Comparison of ENCODE assay signal across 8 cellular contexts in the genomic region with DNA sequence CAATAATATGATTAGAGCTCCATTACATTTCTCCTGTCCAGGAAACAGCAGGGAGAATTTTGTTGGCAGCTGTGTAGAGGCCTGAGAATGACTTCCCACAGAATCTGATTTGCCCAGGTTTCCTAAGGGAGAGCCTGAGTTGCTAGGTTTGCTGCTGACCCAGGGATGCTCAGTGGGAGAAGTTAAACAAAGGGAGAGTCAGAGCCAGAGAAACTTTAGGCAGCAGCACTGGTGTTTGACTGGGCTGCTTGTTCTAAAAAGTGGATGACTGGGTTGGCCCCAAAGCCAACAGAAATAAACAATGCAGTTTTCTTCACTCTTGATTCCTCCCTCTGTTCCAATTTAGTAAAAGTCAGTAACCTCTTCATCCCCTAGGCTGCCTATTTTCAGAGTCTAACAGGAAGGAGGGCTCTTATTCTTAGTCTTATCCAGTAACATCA.
DNase-seq lines count a peak whose midpoint lies in the region; ATAC-seq, FAIRE-seq and TF ChIP-seq lines count a peak whose summit lies in the region.
"Not testable (repeated sequence)": the region's sequence is repeated elsewhere in the genome, so short reads cannot be mapped to it uniquely, and the experiment has no call there.

No MANE protein-coding gene starts in this region.

- not testable (repeated sequence) for H3K18ac ChIP-seq in IMR-90 (ENCODE audit: low read depth, low read length)

- not testable (repeated sequence) for H4K91ac ChIP-seq in IMR-90 (ENCODE audit: insufficient read depth, low read depth, low read length)

- H3K4ac ChIP-seq in IMR-90 (ENCODE audit: low read depth, low read length), result not testable (repeated sequence)

- CTCF ChIA-PET in IMR-90 (lab: Yijun Ruan, JAX), result not testable (repeated sequence)

- dilution Hi-C loops in IMR-90 (cut with HindIII; ENCODE audit: low sequenced_read_pairs, unreplicated experiment), result not testable (repeated sequence)

- H4K5ac ChIP-seq in IMR-90 (ENCODE audit: low read depth, low read length), result not testable (repeated sequence)

- not testable (repeated sequence) for H2BK120ac ChIP-seq in IMR-90 (ENCODE audit: low read depth, low read length)

- H3K56ac ChIP-seq in IMR-90 (ENCODE audit: extremely low read depth, insufficient read depth, low read length), result not testable (repeated sequence)

- not testable (repeated sequence) for H3K4me3 ChIP-seq in IMR-90 (ENCODE audit: insufficient read depth, low read depth, low read length); choroid plexus epithelial cell (ENCODE audit: low read depth, low read length); pancreas

- H3K4me2 ChIP-seq in IMR-90 (ENCODE audit: low read depth, low read length), result not testable (repeated sequence)

- TF ChIP-seq CTCF in IMR-90 (conservative IDR thresholded peaks at IDR 0.05; ENCODE audit: low read depth, low read length); choroid plexus epithelial cell (conservative IDR thresholded peaks at IDR 0.05; ENCODE audit: low read depth, low read length); pancreas (IDR thresholded peaks at IDR 0.05): not testable (repeated sequence)

- ATAC-seq in IMR-90 (ENCODE audit: low read depth), result peak; percentile 84
- peak in 3 of 4 donors; percentile 22 to 33 (median 32) for ATAC-seq in pancreas

- not testable (repeated sequence) for BruUV-seq in IMR-90 (replicated peaks; lab: Mats Ljungman, UMichigan)

- not testable (repeated sequence) for H3K9me3 ChIP-seq in IMR-90 (ENCODE audit: control insufficient read depth, insufficient read depth, low read length); pancreas

- H3K79me1 ChIP-seq in IMR-90 (ENCODE audit: low read depth in 1 of 2, low read length in 2 of 2), result not testable (repeated sequence)

- not testable (repeated sequence) for H2BK15ac ChIP-seq in IMR-90 (ENCODE audit: low read depth, low read length)

- H2BK20ac ChIP-seq in IMR-90 (ENCODE audit: low read depth, low read length), result not testable (repeated sequence)

- not testable (repeated sequence) for TF ChIP-seq POLR2A in IMR-90 (IDR thresholded peaks at IDR 0.05; ENCODE audit: low read depth, low read length)

- not testable (repeated sequence) for H4K8ac ChIP-seq in IMR-90 (ENCODE audit: low read depth in 2 of 2, low read length in 2 of 2)

- intact Hi-C loops in IMR-90 (cut with micrococcal nuclease); pancreas (cut with DNase I): not testable (repeated sequence)

- not testable (repeated sequence) for H3K27me3 ChIP-seq in IMR-90 (ENCODE audit: control insufficient read depth, insufficient read depth, low read length); pancreas

- H3K27ac ChIP-seq in IMR-90 (ENCODE audit: insufficient read depth, low read length); pancreas: not testable (repeated sequence)
- H3K27ac ChIP-seq in angular gyrus (ENCODE audit: low read depth, low read length), result peak overlapping the region; percentile 76
- peak overlapping the region; percentile 74 for H3K27ac ChIP-seq in temporal lobe (ENCODE audit: low read depth, low read length)

- H3K14ac ChIP-seq in IMR-90 (replicated peaks; ENCODE audit: low read depth, low read length), result not testable (repeated sequence)

- in situ Hi-C loops in IMR-90 (cut with MboI; ENCODE audit: low sequenced_read_pairs), result not testable (repeated sequence)

- not testable (repeated sequence) for H3K36me3 ChIP-seq in IMR-90 (ENCODE audit: control insufficient read depth, insufficient read depth, low read length); pancreas

- not testable (repeated sequence) for H3K4me1 ChIP-seq in IMR-90 (ENCODE audit: control insufficient read depth, insufficient read depth, low read length)
- H3K4me1 ChIP-seq in pancreas, result peaks cover 15 to 36% (median 25%) of the 10 kb centered on the region in 3 donors

- not testable (repeated sequence) for H2AK9ac ChIP-seq in IMR-90 (replicated peaks; ENCODE audit: low read depth, low read length, poor library complexity)

- not testable (repeated sequence) for FAIRE-seq in pancreas (lab: Jason Lieb, UNC)

- not testable (repeated sequence) for TF ChIP-seq RAD21 in IMR-90 (IDR thresholded peaks at IDR 0.05; ENCODE audit: low read length)

- H3K9me1 ChIP-seq in IMR-90 (ENCODE audit: insufficient read depth, low read length), result not testable (repeated sequence)

- DNase-seq in Ammon's horn (ENCODE audit: low spot score), result peak; percentile 61
- peak; percentile 76 for DNase-seq in IMR-90
- peak; percentile 32 for DNase-seq in choroid plexus epithelial cell (ENCODE audit: low read depth)
- peak; percentile 60 for DNase-seq in foreskin melanocyte
- DNase-seq in iris pigment epithelial cell (ENCODE audit: low read depth), result peak; percentile 16
- not testable (repeated sequence) for DNase-seq in pancreas

- H3K9ac ChIP-seq in IMR-90 (ENCODE audit: low read depth, low read length), result not testable (repeated sequence)

- not testable (repeated sequence) for H2AFZ ChIP-seq in IMR-90 (replicated peaks; ENCODE audit: low read length, poor library complexity)

- H4K20me1 ChIP-seq in IMR-90 (ENCODE audit: insufficient read depth, low read length), result not testable (repeated sequence)

- POLR2A ChIA-PET in IMR-90 (lab: Charles Lee; ENCODE audit: unreplicated experiment), result not testable (repeated sequence)

- H3K23ac ChIP-seq in IMR-90 (ENCODE audit: low read depth, low read length), result not testable (repeated sequence)

- not testable (repeated sequence) for H2AK5ac ChIP-seq in IMR-90 (ENCODE audit: low read depth, low read length)

- H2BK5ac ChIP-seq in IMR-90 (ENCODE audit: low read depth, low read length, poor library complexity, severe bottlenecking), result not testable (repeated sequence)
